In the genomic region with DNA sequence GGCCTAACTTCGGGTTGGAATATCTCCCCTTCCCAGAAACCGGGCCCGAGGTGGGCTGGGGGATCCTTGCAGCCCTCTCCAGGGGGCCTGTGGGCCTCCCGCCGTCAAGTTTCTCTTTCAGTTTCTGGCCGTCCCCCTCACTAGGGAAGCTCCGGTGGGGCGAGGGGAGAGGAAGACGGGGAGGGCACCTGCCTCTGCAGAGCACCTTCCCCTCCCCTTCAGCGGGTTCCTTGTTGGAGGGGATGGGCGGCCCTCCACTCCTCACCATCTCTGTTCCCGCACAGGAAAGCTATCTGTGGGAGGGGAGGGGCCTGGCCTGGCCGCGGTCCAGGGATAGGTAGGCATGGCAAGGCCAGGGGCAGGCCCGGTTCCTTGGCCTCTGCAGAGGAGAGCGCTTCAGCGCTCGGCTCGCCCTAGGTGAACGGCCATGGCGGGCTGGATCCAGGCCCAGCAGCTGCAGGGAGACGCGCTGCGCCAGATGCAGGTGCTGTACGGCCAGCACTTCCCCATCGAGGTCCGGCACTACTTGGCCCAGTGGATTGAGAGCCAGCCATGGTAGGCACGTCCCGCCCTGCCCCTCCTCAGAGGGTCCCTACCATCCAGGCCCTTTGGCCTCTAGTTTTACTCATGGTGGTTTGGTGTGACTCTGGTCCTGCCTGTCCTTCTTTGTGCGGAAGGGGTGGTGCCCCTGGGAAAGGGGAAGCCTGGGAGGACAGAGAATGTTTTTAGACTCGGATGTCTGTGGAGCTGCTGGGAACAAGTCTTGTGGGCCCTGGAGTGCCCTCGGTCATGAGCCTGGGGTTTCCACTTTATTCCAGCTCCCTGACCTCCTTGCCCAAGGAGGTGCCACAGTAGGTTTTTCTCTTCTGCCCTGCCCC, we compare ENCODE assay signal across 1 cellular context.
TF ChIP-seq lines count a peak whose summit lies in the region.

No MANE protein-coding gene starts in this region.

TF ChIP-seq in HepG2, 621 proteins besides CTCF, POLR2A, EP300 and RAD21 (continued from another document and continues in another):
- TF ChIP-seq, protein P1, sequence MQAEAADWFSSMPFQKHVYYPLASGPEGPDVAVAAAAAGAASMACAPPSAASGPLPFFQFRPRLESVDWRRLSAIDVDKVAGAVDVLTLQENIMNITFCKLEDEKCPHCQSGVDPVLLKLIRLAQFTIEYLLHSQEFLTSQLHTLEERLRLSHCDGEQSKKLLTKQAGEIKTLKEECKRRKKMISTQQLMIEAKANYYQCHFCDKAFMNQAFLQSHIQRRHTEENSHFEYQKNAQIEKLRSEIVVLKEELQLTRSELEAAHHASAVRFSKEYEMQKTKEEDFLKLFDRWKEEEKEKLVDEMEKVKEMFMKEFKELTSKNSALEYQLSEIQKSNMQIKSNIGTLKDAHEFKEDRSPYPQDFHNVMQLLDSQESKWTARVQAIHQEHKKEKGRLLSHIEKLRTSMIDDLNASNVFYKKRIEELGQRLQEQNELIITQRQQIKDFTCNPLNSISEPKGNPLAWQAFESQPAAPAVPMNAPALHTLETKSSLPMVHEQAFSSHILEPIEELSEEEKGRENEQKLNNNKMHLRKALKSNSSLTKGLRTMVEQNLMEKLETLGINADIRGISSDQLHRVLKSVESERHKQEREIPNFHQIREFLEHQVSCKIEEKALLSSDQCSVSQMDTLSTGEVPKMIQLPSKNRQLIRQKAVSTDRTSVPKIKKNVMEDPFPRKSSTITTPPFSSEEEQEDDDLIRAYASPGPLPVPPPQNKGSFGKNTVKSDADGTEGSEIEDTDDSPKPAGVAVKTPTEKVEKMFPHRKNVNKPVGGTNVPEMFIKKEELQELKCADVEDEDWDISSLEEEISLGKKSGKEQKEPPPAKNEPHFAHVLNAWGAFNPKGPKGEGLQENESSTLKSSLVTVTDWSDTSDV (CRISPR knock-in tag; IDR thresholded peaks at IDR 0.05) = no peak
- TF ChIP-seq ZNF354B (CRISPR knock-in tag; IDR thresholded peaks at IDR 0.05) = 0 out of 2 replicates have a peak, but pooled peaks have one; percentile 69
- no peak for TF ChIP-seq ZNF251 (CRISPR knock-in tag; IDR thresholded peaks at IDR 0.05)
- 0 out of 2 replicates have a peak, but pooled peaks have one; percentile 30 for TF ChIP-seq HIVEP1 (CRISPR knock-in tag; IDR thresholded peaks at IDR 0.05)
- TF ChIP-seq MAZ (IDR thresholded peaks at IDR 0.05; ENCODE audit: borderline replicate concordance, low read depth, low read length) = no peak
- TF ChIP-seq MAZ (CRISPR knock-in tag; IDR thresholded peaks at IDR 0.05; ENCODE audit: low read depth) = 0 out of 2 replicates have a peak, but pooled peaks have one; percentile 7
- TF ChIP-seq ZNF496 (CRISPR knock-in tag; IDR thresholded peaks at IDR 0.05; ENCODE audit: insufficient replicate concordance) = no peak
- TF ChIP-seq, protein P2, sequence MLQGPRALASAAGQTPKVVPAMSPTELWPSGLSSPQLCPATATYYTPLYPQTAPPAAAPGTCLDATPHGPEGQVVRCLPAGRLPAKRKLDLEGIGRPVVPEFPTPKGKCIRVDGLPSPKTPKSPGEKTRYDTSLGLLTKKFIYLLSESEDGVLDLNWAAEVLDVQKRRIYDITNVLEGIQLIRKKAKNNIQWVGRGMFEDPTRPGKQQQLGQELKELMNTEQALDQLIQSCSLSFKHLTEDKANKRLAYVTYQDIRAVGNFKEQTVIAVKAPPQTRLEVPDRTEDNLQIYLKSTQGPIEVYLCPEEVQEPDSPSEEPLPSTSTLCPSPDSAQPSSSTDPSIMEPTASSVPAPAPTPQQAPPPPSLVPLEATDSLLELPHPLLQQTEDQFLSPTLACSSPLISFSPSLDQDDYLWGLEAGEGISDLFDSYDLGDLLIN (CRISPR knock-in tag; IDR thresholded peaks at IDR 0.05; ENCODE audit: borderline replicate concordance) = no peak
- TF ChIP-seq, protein P3, sequence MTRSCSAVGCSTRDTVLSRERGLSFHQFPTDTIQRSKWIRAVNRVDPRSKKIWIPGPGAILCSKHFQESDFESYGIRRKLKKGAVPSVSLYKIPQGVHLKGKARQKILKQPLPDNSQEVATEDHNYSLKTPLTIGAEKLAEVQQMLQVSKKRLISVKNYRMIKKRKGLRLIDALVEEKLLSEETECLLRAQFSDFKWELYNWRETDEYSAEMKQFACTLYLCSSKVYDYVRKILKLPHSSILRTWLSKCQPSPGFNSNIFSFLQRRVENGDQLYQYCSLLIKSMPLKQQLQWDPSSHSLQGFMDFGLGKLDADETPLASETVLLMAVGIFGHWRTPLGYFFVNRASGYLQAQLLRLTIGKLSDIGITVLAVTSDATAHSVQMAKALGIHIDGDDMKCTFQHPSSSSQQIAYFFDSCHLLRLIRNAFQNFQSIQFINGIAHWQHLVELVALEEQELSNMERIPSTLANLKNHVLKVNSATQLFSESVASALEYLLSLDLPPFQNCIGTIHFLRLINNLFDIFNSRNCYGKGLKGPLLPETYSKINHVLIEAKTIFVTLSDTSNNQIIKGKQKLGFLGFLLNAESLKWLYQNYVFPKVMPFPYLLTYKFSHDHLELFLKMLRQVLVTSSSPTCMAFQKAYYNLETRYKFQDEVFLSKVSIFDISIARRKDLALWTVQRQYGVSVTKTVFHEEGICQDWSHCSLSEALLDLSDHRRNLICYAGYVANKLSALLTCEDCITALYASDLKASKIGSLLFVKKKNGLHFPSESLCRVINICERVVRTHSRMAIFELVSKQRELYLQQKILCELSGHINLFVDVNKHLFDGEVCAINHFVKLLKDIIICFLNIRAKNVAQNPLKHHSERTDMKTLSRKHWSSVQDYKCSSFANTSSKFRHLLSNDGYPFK (CRISPR knock-in tag; IDR thresholded peaks at IDR 0.05; ENCODE audit: borderline replicate concordance) = peak; percentile 24; the same call in 1 of the 2 replicates
- TF ChIP-seq HOXA3 (CRISPR knock-in tag; IDR thresholded peaks at IDR 0.05) = peak; percentile 32
- TF ChIP-seq TBX2 (CRISPR knock-in tag; IDR thresholded peaks at IDR 0.05; ENCODE audit: borderline replicate concordance) = peak; percentile 15; the same call in 1 of the 2 replicates
- TF ChIP-seq RFX1 (IDR thresholded peaks at IDR 0.05) = no peak
- TF ChIP-seq, protein P4, sequence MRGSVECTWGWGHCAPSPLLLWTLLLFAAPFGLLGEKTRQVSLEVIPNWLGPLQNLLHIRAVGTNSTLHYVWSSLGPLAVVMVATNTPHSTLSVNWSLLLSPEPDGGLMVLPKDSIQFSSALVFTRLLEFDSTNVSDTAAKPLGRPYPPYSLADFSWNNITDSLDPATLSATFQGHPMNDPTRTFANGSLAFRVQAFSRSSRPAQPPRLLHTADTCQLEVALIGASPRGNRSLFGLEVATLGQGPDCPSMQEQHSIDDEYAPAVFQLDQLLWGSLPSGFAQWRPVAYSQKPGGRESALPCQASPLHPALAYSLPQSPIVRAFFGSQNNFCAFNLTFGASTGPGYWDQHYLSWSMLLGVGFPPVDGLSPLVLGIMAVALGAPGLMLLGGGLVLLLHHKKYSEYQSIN (CRISPR knock-in tag; IDR thresholded peaks at IDR 0.05; ENCODE audit: borderline replicate concordance) = no peak
- no peak for TF ChIP-seq AKAP8 (CRISPR knock-in tag; IDR thresholded peaks at IDR 0.05)
- TF ChIP-seq CENPX (CRISPR knock-in tag; IDR thresholded peaks at IDR 0.05) = no peak
- TF ChIP-seq ZNF501 (CRISPR knock-in tag; IDR thresholded peaks at IDR 0.05) = no peak
- TF ChIP-seq HNRNPL (IDR thresholded peaks at IDR 0.05; ENCODE audit: low read depth, low read length) = 0 out of 2 replicates have a peak, but pooled peaks have one; percentile 19
- no peak for TF ChIP-seq FOXO1 (CRISPR knock-in tag; IDR thresholded peaks at IDR 0.05)
- TF ChIP-seq POLR2AphosphoS5 (IDR thresholded peaks at IDR 0.05; ENCODE audit: low read depth, low read length) = no peak
- no peak for TF ChIP-seq ISX (CRISPR knock-in tag; conservative IDR thresholded peaks at IDR 0.05)
- TF ChIP-seq MED1 (CRISPR knock-in tag; IDR thresholded peaks at IDR 0.05) = no peak
- TF ChIP-seq ZNF720 (CRISPR knock-in tag; IDR thresholded peaks at IDR 0.05) = no peak
- TF ChIP-seq ZNF335 (CRISPR knock-in tag; IDR thresholded peaks at IDR 0.05) = no peak
- TF ChIP-seq, protein P5, sequence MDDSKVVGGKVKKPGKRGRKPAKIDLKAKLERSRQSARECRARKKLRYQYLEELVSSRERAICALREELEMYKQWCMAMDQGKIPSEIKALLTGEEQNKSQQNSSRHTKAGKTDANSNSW (CRISPR knock-in tag; IDR thresholded peaks at IDR 0.05; ENCODE audit: borderline replicate concordance) = no peak
- TF ChIP-seq, protein P6, sequence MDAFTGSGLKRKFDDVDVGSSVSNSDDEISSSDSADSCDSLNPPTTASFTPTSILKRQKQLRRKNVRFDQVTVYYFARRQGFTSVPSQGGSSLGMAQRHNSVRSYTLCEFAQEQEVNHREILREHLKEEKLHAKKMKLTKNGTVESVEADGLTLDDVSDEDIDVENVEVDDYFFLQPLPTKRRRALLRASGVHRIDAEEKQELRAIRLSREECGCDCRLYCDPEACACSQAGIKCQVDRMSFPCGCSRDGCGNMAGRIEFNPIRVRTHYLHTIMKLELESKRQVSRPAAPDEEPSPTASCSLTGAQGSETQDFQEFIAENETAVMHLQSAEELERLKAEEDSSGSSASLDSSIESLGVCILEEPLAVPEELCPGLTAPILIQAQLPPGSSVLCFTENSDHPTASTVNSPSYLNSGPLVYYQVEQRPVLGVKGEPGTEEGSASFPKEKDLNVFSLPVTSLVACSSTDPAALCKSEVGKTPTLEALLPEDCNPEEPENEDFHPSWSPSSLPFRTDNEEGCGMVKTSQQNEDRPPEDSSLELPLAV (CRISPR knock-in tag; conservative IDR thresholded peaks at IDR 0.05; ENCODE audit: low read depth) = no peak
- TF ChIP-seq ZNF781 (CRISPR knock-in tag; IDR thresholded peaks at IDR 0.05; ENCODE audit: borderline replicate concordance, not compliant biosample characterization) = no peak
- TF ChIP-seq, protein P7, sequence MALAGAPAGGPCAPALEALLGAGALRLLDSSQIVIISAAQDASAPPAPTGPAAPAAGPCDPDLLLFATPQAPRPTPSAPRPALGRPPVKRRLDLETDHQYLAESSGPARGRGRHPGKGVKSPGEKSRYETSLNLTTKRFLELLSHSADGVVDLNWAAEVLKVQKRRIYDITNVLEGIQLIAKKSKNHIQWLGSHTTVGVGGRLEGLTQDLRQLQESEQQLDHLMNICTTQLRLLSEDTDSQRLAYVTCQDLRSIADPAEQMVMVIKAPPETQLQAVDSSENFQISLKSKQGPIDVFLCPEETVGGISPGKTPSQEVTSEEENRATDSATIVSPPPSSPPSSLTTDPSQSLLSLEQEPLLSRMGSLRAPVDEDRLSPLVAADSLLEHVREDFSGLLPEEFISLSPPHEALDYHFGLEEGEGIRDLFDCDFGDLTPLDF (CRISPR knock-in tag; IDR thresholded peaks at IDR 0.05) = no peak
- TF ChIP-seq BORCS8-MEF2B (CRISPR knock-in tag; IDR thresholded peaks at IDR 0.05) = peak; percentile 41; the same call in 1 of the 2 replicates
- TF ChIP-seq ZNF235 (CRISPR knock-in tag; IDR thresholded peaks at IDR 0.05; ENCODE audit: borderline replicate concordance) = no peak
- 0 out of 2 replicates have a peak, but pooled peaks have one; percentile 11 for TF ChIP-seq ZNF234 (CRISPR knock-in tag; conservative IDR thresholded peaks at IDR 0.05)
- no peak for TF ChIP-seq ZBTB7A (CRISPR knock-in tag; IDR thresholded peaks at IDR 0.05)
- TF ChIP-seq SCMH1 (CRISPR knock-in tag; IDR thresholded peaks at IDR 0.05; ENCODE audit: borderline replicate concordance) = no peak
- TF ChIP-seq ZNF572 (CRISPR knock-in tag; IDR thresholded peaks at IDR 0.05) = 0 out of 2 replicates have a peak, but pooled peaks have one; percentile 8
- no peak for TF ChIP-seq PHF8 (CRISPR knock-in tag; IDR thresholded peaks at IDR 0.05)
- no peak for TF ChIP-seq ERF (CRISPR knock-in tag; IDR thresholded peaks at IDR 0.05)
- TF ChIP-seq, protein P8, sequence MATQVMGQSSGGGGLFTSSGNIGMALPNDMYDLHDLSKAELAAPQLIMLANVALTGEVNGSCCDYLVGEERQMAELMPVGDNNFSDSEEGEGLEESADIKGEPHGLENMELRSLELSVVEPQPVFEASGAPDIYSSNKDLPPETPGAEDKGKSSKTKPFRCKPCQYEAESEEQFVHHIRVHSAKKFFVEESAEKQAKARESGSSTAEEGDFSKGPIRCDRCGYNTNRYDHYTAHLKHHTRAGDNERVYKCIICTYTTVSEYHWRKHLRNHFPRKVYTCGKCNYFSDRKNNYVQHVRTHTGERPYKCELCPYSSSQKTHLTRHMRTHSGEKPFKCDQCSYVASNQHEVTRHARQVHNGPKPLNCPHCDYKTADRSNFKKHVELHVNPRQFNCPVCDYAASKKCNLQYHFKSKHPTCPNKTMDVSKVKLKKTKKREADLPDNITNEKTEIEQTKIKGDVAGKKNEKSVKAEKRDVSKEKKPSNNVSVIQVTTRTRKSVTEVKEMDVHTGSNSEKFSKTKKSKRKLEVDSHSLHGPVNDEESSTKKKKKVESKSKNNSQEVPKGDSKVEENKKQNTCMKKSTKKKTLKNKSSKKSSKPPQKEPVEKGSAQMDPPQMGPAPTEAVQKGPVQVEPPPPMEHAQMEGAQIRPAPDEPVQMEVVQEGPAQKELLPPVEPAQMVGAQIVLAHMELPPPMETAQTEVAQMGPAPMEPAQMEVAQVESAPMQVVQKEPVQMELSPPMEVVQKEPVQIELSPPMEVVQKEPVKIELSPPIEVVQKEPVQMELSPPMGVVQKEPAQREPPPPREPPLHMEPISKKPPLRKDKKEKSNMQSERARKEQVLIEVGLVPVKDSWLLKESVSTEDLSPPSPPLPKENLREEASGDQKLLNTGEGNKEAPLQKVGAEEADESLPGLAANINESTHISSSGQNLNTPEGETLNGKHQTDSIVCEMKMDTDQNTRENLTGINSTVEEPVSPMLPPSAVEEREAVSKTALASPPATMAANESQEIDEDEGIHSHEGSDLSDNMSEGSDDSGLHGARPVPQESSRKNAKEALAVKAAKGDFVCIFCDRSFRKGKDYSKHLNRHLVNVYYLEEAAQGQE (IDR thresholded peaks at IDR 0.05; ENCODE audit: borderline replicate concordance in 1 of 2, low read depth in 1 of 2, low read length in 2 of 2) = no peak
- TF ChIP-seq ZBTB8A (CRISPR knock-in tag; IDR thresholded peaks at IDR 0.05; ENCODE audit: borderline replicate concordance, low read depth) = no peak
- 0 out of 2 replicates have a peak, but pooled peaks have one; percentile 1 for TF ChIP-seq SP2 (CRISPR knock-in tag; IDR thresholded peaks at IDR 0.05)
- TF ChIP-seq ZKSCAN8 (CRISPR knock-in tag; IDR thresholded peaks at IDR 0.05; ENCODE audit: borderline replicate concordance) = no peak
- TF ChIP-seq, protein P9, sequence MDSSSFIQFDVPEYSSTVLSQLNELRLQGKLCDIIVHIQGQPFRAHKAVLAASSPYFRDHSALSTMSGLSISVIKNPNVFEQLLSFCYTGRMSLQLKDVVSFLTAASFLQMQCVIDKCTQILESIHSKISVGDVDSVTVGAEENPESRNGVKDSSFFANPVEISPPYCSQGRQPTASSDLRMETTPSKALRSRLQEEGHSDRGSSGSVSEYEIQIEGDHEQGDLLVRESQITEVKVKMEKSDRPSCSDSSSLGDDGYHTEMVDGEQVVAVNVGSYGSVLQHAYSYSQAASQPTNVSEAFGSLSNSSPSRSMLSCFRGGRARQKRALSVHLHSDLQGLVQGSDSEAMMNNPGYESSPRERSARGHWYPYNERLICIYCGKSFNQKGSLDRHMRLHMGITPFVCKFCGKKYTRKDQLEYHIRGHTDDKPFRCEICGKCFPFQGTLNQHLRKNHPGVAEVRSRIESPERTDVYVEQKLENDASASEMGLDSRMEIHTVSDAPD (CRISPR knock-in tag; IDR thresholded peaks at IDR 0.05) = peak; percentile 69; the same call in 1 of the 2 replicates
- no peak for TF ChIP-seq MIER3 (CRISPR knock-in tag; IDR thresholded peaks at IDR 0.05; ENCODE audit: borderline replicate concordance)
- TF ChIP-seq ZNF598 (CRISPR knock-in tag; IDR thresholded peaks at IDR 0.05; ENCODE audit: borderline replicate concordance) = no peak
- TF ChIP-seq FOXJ3 (CRISPR knock-in tag; IDR thresholded peaks at IDR 0.05; ENCODE audit: borderline replicate concordance) = no peak
- TF ChIP-seq ZNF766 (CRISPR knock-in tag; IDR thresholded peaks at IDR 0.05; ENCODE audit: borderline replicate concordance) = no peak
- TF ChIP-seq ZNF510 (CRISPR knock-in tag; IDR thresholded peaks at IDR 0.05; ENCODE audit: low read depth) = no peak
- TF ChIP-seq CREB1 (IDR thresholded peaks at IDR 0.05) = no peak
- TF ChIP-seq CREB1 (CRISPR knock-in tag; IDR thresholded peaks at IDR 0.05) = no peak
- TF ChIP-seq NFKB2 (CRISPR knock-in tag; IDR thresholded peaks at IDR 0.05; ENCODE audit: borderline replicate concordance) = no peak
